In the genomic region with DNA sequence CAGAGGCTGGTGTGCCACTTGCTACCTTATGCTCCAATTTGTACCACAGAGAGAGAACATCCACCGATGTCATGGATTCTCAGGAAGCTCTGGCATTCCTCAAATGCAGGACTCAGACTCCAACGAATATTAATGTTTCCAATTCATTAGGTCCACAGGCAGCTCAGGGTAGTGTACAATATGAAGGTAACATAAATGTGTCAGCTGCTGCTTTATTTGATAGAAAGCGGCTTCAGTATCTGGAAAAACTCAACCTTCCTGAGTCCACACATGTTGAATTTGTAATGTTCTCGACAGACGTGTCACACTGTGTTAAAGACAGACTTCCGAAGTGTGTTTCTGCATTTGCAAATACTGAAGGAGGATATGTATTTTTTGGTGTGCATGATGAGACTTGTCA, we compare ENCODE assay signal across 18 cellular contexts.
"Had no signal": no experiment of that assay in that cellular context is flagged by ENCODE, and none has a peak within 500 bp of the region (broad histone marks: within the 10 kb centered on the region; RNA-seq: fewer than 3 reads in every experiment).

No MANE protein-coding gene starts in this region.

- H3K9me3 Mint-ChIP-seq: activated CD4-positive, alpha-beta T cell treated with anti-CD3 and anti-CD28 coated beads, Interleukin-2, amount 10 ng/mL, durations not matched to agents 24 days and 14 days; activated T-cell treated with anti-CD3 and anti-CD28 coated beads, Interleukin-2, amount 50 U/mL, for 72 hours had no signal

- H3K27ac ChIP-seq: adrenal gland, left lung, psoas muscle, suprapubic skin, transverse colon, vagina had no signal

- H3K9me3 ChIP-seq: adrenal gland, gastrocnemius medialis, left lung, suprapubic skin, transverse colon, vagina had no signal

- H3K27me3 ChIP-seq: adrenal gland, gastrocnemius medialis, left lung, suprapubic skin, vagina had no signal

- H3K4me3 ChIP-seq: adrenal gland, gastrocnemius medialis, left lung, psoas muscle, suprapubic skin, transverse colon, vagina had no signal

- H3K27me3 Mint-ChIP-seq: activated CD4-positive, alpha-beta T cell treated with anti-CD3 and anti-CD28 coated beads, Interleukin-2, amount 10 ng/mL, durations not matched to agents 24 days and 14 days; stimulated activated naive CD8-positive, alpha-beta T cell treated with anti-CD3 and anti-CD28 coated beads, Interleukin-15, amount 100 ng/mL, for 72 hours had no signal

- DNase-seq: activated CD4-positive, alpha-beta T cell treated with anti-CD3 and anti-CD28 coated beads, Interleukin-2, amount 10 ng/mL, durations not matched to agents 24 days and 14 days; activated CD8-positive, alpha-beta memory T cell treated with anti-CD3 and anti-CD28 coated beads, Interleukin-2, amount 50 U/mL, for 4 hours; activated T-cell treated with anti-CD3 and anti-CD28 coated beads, Interleukin-2, amount 50 U/mL, for 72 hours; adrenal gland; effector CD4-positive, alpha-beta T cell; gastrocnemius medialis; head of caudate nucleus; left lung; psoas muscle; right cardiac atrium; stimulated activated CD4-positive, alpha-beta T cell treated with anti-CD3 and anti-CD28 coated beads, Interleukin-2, amount 100 ng/mL, for 48 hours; stimulated activated naive CD8-positive, alpha-beta T cell treated with anti-CD3 and anti-CD28 coated beads, Interleukin-15, amount 100 ng/mL, for 72 hours; T-helper 1 cell; T1000; transverse colon had no signal

- H3K27ac Mint-ChIP-seq: activated CD4-positive, alpha-beta T cell treated with anti-CD3 and anti-CD28 coated beads, Interleukin-2, amount 10 ng/mL, durations not matched to agents 24 days and 14 days; stimulated activated naive CD8-positive, alpha-beta T cell treated with anti-CD3 and anti-CD28 coated beads, Interleukin-15, amount 100 ng/mL, for 72 hours had no signal

- H3K36me3 ChIP-seq: transverse colon had no signal

- H3K4me3 Mint-ChIP-seq: activated CD4-positive, alpha-beta T cell treated with anti-CD3 and anti-CD28 coated beads, Interleukin-2, amount 10 ng/mL, durations not matched to agents 24 days and 14 days; activated T-cell treated with anti-CD3 and anti-CD28 coated beads, Interleukin-2, amount 50 U/mL, for 72 hours; stimulated activated naive CD8-positive, alpha-beta T cell treated with anti-CD3 and anti-CD28 coated beads, Interleukin-15, amount 100 ng/mL, for 72 hours had no signal

- ATAC-seq: activated T-cell treated with anti-CD3 and anti-CD28 coated beads, Interleukin-2, amount 50 U/mL, for 72 hours; esophagus mucosa; gastrocnemius medialis; left lung; psoas muscle; right cardiac atrium; stimulated activated naive CD8-positive, alpha-beta T cell treated with anti-CD3 and anti-CD28 coated beads, Interleukin-15, amount 100 ng/mL, for 72 hours had no signal
